In the genomic region with DNA sequence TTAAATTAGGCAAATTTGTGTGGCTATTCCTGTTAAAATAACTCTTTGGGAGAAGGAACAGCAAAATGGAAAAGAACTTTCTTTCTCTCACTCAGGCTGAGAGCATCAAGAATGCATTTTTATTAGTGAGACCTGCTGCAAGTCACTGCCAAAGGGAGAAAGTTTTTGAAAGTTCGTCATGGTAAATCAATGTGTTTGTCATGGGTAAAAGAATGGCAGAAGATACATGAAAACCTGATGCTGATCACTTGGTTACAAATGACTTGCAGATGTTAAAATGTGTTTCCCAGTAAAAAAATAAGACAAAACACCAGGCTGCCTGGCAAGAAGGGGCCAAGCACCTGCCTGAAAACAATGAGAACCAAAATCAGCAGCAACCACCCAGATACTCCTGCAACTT, we compare ENCODE assay signal across 1 cellular context.
TF ChIP-seq lines count a peak whose summit lies in the region.

No MANE protein-coding gene starts in this region.

TF ChIP-seq in HepG2, 621 proteins besides CTCF, POLR2A, EP300 and RAD21 (continued from another document):
- TF ChIP-seq, protein P1, sequence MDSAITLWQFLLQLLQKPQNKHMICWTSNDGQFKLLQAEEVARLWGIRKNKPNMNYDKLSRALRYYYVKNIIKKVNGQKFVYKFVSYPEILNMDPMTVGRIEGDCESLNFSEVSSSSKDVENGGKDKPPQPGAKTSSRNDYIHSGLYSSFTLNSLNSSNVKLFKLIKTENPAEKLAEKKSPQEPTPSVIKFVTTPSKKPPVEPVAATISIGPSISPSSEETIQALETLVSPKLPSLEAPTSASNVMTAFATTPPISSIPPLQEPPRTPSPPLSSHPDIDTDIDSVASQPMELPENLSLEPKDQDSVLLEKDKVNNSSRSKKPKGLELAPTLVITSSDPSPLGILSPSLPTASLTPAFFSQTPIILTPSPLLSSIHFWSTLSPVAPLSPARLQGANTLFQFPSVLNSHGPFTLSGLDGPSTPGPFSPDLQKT (CRISPR knock-in tag; IDR thresholded peaks at IDR 0.05; ENCODE audit: borderline replicate concordance): no peak
- TF ChIP-seq, protein P2, sequence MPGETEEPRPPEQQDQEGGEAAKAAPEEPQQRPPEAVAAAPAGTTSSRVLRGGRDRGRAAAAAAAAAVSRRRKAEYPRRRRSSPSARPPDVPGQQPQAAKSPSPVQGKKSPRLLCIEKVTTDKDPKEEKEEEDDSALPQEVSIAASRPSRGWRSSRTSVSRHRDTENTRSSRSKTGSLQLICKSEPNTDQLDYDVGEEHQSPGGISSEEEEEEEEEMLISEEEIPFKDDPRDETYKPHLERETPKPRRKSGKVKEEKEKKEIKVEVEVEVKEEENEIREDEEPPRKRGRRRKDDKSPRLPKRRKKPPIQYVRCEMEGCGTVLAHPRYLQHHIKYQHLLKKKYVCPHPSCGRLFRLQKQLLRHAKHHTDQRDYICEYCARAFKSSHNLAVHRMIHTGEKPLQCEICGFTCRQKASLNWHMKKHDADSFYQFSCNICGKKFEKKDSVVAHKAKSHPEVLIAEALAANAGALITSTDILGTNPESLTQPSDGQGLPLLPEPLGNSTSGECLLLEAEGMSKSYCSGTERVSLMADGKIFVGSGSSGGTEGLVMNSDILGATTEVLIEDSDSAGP (CRISPR knock-in tag; IDR thresholded peaks at IDR 0.05; ENCODE audit: borderline replicate concordance): no peak
- TF ChIP-seq, protein P3, sequence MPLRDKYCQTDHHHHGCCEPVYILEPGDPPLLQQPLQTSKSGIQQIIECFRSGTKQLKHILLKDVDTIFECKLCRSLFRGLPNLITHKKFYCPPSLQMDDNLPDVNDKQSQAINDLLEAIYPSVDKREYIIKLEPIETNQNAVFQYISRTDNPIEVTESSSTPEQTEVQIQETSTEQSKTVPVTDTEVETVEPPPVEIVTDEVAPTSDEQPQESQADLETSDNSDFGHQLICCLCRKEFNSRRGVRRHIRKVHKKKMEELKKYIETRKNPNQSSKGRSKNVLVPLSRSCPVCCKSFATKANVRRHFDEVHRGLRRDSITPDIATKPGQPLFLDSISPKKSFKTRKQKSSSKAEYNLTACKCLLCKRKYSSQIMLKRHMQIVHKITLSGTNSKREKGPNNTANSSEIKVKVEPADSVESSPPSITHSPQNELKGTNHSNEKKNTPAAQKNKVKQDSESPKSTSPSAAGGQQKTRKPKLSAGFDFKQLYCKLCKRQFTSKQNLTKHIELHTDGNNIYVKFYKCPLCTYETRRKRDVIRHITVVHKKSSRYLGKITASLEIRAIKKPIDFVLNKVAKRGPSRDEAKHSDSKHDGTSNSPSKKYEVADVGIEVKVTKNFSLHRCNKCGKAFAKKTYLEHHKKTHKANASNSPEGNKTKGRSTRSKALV (CRISPR knock-in tag; IDR thresholded peaks at IDR 0.05): no peak
- TF ChIP-seq ZNF282 (IDR thresholded peaks at IDR 0.05; ENCODE audit: partially characterized antibody) (no peak), ZNF605 (CRISPR knock-in tag; IDR thresholded peaks at IDR 0.05) (no peak), MBNL3 (CRISPR knock-in tag; conservative IDR thresholded peaks at IDR 0.05) (no peak), NFRKB (IDR thresholded peaks at IDR 0.05) (no peak), RBM22 (optimal IDR thresholded peaks at IDR 0.05; ENCODE audit: low read length) (no peak), ZNF224 (CRISPR knock-in tag; IDR thresholded peaks at IDR 0.05) (no peak), NPAS2 (CRISPR knock-in tag; IDR thresholded peaks at IDR 0.05; ENCODE audit: borderline replicate concordance) (no peak)
- TF ChIP-seq, protein P4, sequence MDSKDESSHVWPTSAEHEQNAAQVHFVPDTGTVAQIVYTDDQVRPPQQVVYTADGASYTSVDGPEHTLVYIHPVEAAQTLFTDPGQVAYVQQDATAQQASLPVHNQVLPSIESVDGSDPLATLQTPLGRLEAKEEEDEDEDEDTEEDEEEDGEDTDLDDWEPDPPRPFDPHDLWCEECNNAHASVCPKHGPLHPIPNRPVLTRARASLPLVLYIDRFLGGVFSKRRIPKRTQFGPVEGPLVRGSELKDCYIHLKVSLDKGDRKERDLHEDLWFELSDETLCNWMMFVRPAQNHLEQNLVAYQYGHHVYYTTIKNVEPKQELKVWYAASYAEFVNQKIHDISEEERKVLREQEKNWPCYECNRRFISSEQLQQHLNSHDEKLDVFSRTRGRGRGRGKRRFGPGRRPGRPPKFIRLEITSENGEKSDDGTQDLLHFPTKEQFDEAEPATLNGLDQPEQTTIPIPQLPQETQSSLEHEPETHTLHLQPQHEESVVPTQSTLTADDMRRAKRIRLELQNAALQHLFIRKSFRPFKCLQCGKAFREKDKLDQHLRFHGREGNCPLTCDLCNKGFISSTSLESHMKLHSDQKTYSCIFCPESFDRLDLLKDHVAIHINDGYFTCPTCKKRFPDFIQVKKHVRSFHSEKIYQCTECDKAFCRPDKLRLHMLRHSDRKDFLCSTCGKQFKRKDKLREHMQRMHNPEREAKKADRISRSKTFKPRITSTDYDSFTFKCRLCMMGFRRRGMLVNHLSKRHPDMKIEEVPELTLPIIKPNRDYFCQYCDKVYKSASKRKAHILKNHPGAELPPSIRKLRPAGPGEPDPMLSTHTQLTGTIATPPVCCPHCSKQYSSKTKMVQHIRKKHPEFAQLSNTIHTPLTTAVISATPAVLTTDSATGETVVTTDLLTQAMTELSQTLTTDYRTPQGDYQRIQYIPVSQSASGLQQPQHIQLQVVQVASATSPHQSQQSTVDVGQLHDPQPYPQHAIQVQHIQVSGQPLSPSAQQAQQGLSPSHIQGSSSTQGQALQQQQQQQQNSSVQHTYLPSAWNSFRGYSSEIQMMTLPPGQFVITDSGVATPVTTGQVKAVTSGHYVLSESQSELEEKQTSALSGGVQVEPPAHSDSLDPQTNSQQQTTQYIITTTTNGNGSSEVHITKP (CRISPR knock-in tag; IDR thresholded peaks at IDR 0.05; ENCODE audit: low read depth): no peak
